In genomic region chr16:72878301-72879269, GRCh38 we compare ENCODE assay signal across 1 cellular context.
A peak's percentile ranks its signal among the peaks of the same experiment; 100 is the strongest.
TF ChIP-seq lines count a peak whose summit lies in the region.

No MANE protein-coding gene starts in this region.

TF ChIP-seq in HepG2, 621 proteins besides CTCF, POLR2A, EP300 and RAD21 (continued from another document and continues in another):
- TF ChIP-seq ZBTB40 (IDR thresholded peaks at IDR 0.05) (no peak), ZBTB40 (CRISPR knock-in tag; IDR thresholded peaks at IDR 0.05) (no peak), AHDC1 (CRISPR knock-in tag; IDR thresholded peaks at IDR 0.05; ENCODE audit: borderline replicate concordance) (no peak), ZNF569 (CRISPR knock-in tag; IDR thresholded peaks at IDR 0.05; ENCODE audit: borderline replicate concordance) (no peak), BRF2 (CRISPR knock-in tag; IDR thresholded peaks at IDR 0.05) (no peak), ZNF616 (CRISPR knock-in tag; IDR thresholded peaks at IDR 0.05; ENCODE audit: low read depth) (no peak), ZNF382 (CRISPR knock-in tag; IDR thresholded peaks at IDR 0.05; ENCODE audit: borderline replicate concordance) (no peak), HDAC2 (CRISPR knock-in tag; IDR thresholded peaks at IDR 0.05) (peak; percentile 85; the same call in 1 of the 2 replicates), ZNF567 (CRISPR knock-in tag; IDR thresholded peaks at IDR 0.05; ENCODE audit: borderline replicate concordance) (no peak), CREBL2 (CRISPR knock-in tag; IDR thresholded peaks at IDR 0.05; ENCODE audit: borderline replicate concordance) (no peak), ZNF432 (CRISPR knock-in tag; IDR thresholded peaks at IDR 0.05; ENCODE audit: borderline replicate concordance) (no peak), BORCS8-MEF2B (CRISPR knock-in tag; IDR thresholded peaks at IDR 0.05) (peak; percentile 92), ZBTB39 (CRISPR knock-in tag; IDR thresholded peaks at IDR 0.05) (peak; percentile 43; the same call in 1 of the 2 replicates), ZBTB43 (CRISPR knock-in tag; conservative IDR thresholded peaks at IDR 0.05) (no peak), LCORL (IDR thresholded peaks at IDR 0.05) (no peak), LCORL (CRISPR knock-in tag; IDR thresholded peaks at IDR 0.05) (peak; percentile 84; the same call in 1 of the 2 replicates), MNT (IDR thresholded peaks at IDR 0.05) (no peak), BATF2 (CRISPR knock-in tag; IDR thresholded peaks at IDR 0.05) (no peak), PAX8 (CRISPR knock-in tag; IDR thresholded peaks at IDR 0.05; ENCODE audit: borderline replicate concordance) (no peak), NBN (conservative IDR thresholded peaks at IDR 0.05) (no peak), ZNF33A (CRISPR knock-in tag; IDR thresholded peaks at IDR 0.05; ENCODE audit: borderline replicate concordance) (no peak), ZBTB44 (CRISPR knock-in tag; IDR thresholded peaks at IDR 0.05) (no peak), FOXK2 (IDR thresholded peaks at IDR 0.05) (no peak), SYNCRIP (IDR thresholded peaks at IDR 0.05; ENCODE audit: insufficient read depth, low read depth, low read length) (no peak), ZNF891 (CRISPR knock-in tag; IDR thresholded peaks at IDR 0.05) (no peak), PATZ1 (CRISPR knock-in tag; IDR thresholded peaks at IDR 0.05) (no peak), KLF9 (CRISPR knock-in tag; IDR thresholded peaks at IDR 0.05; ENCODE audit: low read depth) (no peak), PPARG (CRISPR knock-in tag; conservative IDR thresholded peaks at IDR 0.05) (no peak)
